In the genomic region with DNA sequence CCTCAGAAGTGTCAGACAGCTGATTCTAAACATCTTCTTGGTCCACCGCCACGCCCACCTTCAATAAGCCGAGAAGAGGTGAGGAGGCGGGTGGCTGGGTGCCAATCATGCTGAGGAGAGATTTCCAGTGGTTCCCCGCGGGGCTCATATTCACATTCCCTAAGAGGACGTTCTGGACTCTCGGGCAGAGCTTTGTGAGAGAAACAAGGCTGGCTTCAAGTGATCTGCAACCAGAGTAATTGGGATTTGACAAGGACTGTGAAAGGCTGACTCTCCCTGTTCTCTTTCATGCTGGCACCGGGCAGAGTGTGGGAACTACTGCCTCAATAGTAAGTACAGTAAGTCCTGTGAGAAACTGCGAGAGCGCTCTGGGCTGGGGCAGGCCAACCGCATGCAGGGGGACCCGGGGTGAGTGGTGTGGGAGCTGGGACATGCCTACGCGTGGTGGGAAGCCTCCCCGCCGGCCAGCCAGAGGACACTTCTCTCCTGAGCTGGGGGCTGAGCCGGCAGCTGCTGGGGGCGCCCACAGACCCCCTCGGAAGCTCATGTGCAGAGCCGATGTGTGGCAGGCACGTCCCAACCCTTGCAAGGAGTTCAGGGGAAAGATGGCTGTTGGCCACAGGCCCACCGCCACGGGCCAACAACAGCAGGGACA, we compare ENCODE assay signal across 13 cellular contexts.
DNase-seq lines count a peak whose midpoint lies in the region; ATAC-seq, FAIRE-seq and TF ChIP-seq lines count a peak whose summit lies in the region.
"Had no signal": no experiment of that assay in that cellular context is flagged by ENCODE, and none has a peak within 500 bp of the region (broad histone marks: within the 10 kb centered on the region; RNA-seq: fewer than 3 reads in every experiment).

No MANE protein-coding gene starts in this region.

- intact Hi-C loops in lower lobe of right lung (cut with DNase I) (no loop called here), OCI-LY7 (cut with micrococcal nuclease; ENCODE audit: unreplicated experiment) (no loop called here)

- ATAC-seq in lower lobe of right lung, result peak in 1 of 2 donors; percentile 53
- peak in 1 of 2 donors; percentile 29 for ATAC-seq in upper lobe of left lung (ENCODE audit: low FRiP score in 2 of 2)
- no peak for ATAC-seq in HG03175 (IDR thresholded peaks at IDR 0.05; ENCODE audit: unreplicated experiment)
- ATAC-seq: A549 had no signal

- H3K79me2 ChIP-seq in OCI-LY7 (ENCODE audit: insufficient read depth, low read depth, low read length), result no peaks in the 10 kb centered on the region

- H3K4me3 ChIP-seq in bronchial epithelial cell (ENCODE audit: low read depth, low read length), result peak overlapping the region; percentile 7
- peak overlapping the region; percentile 36 for H3K4me3 ChIP-seq in lower lobe of right lung
- H3K4me3 ChIP-seq in upper lobe of left lung, result peak overlapping the region in 2 of 4 donors; percentile 10 to 17
- no peak overlapping the region for H3K4me3 ChIP-seq in OCI-LY7 (ENCODE audit: low read depth, low read length, poor library complexity, severe bottlenecking)
- H3K4me3 ChIP-seq: A549 had no signal

- CTCF ChIA-PET in OCI-LY7 (lab: Charles Lee; ENCODE audit: unreplicated experiment), result no interaction called here

- H3K9me2 ChIP-seq in OCI-LY7 (ENCODE audit: insufficient read depth, low read length), result no peaks in the 10 kb centered on the region

- no peak for FAIRE-seq in bronchial epithelial cell (lab: Jason Lieb, UNC)
- FAIRE-seq: A549 had no signal

- H3K27ac ChIP-seq in lower lobe of right lung (no peak overlapping the region), upper lobe of left lung (peak overlapping the region in 1 of 4 donors; percentile 19), OCI-LY7 (ENCODE audit: low read depth, low read length, poor library complexity, severe bottlenecking) (no peak overlapping the region)
- H3K27ac ChIP-seq: KMS-11 had no signal

- DNase-seq in NCI-H510A treated with DMSO at 0.1 percent for 48 hours (lab: John Stamatoyannopoulos, UW) (peak; percentile 38), NCI-H510A (lab: John Stamatoyannopoulos, UW) (no peak), bronchial epithelial cell (ENCODE audit: low read depth) (peak; percentile 18), lower lobe of right lung (peak; percentile 58), upper lobe of left lung (peak; percentile 43 to 76), OCI-LY7 (ENCODE audit: low spot score) (no peak)
- DNase-seq in activated CD4-positive, alpha-beta T cell treated with anti-CD3 and anti-CD28 coated beads for 1 hour, result no peak
- DNase-seq: activated CD4-positive, alpha-beta T cell treated with anti-CD3 and anti-CD28 coated beads, Interleukin-2, amount 50 U/mL, for 1 hour; effector CD4-positive, alpha-beta T cell; NCI-H226 had no signal

- peaks cover 4% of the 10 kb centered on the region; the same call in 1 of the 2 replicates for H4K20me1 ChIP-seq in OCI-LY7 (ENCODE audit: insufficient read depth, low read length)

- POLR2A ChIA-PET in OCI-LY7 (lab: Charles Lee), result interaction anchor here (2.3 kb wide), 1 partner anchor 7 kb away, joined by 6 read pairs; no protein-coding TSS in a partner anchor

- H2AFZ ChIP-seq in OCI-LY7 (ENCODE audit: low read length), result no peak overlapping the region

- TF ChIP-seq POLR2A in upper lobe of left lung (IDR thresholded peaks at IDR 0.05), result no peak

- no peak overlapping the region for H3K4me2 ChIP-seq in OCI-LY7 (ENCODE audit: low read length)
- H3K4me2 ChIP-seq: A549, KMS-11 had no signal

- H3K36me3 ChIP-seq in bronchial epithelial cell (ENCODE audit: control insufficient read depth, insufficient read depth, low read length) (no peaks in the 10 kb centered on the region), lower lobe of right lung (no peaks in the 10 kb centered on the region), upper lobe of left lung (no peaks in the 10 kb centered on the region), OCI-LY7 (ENCODE audit: insufficient read depth, low read length) (no peaks in the 10 kb centered on the region)

- H3K4me1 ChIP-seq in lower lobe of right lung (peaks cover 5% of the 10 kb centered on the region), upper lobe of left lung (peaks cover 0 to 4% (median 1%) of the 10 kb centered on the region in 4 donors), OCI-LY7 (ENCODE audit: insufficient read depth, low read length, poor library complexity, severe bottlenecking) (no peaks in the 10 kb centered on the region)

- BruUV-seq in OCI-LY7 (replicated peaks; lab: Mats Ljungman, UMichigan), result no TSS peak

- WGBS in upper lobe of left lung, 2 donors, result 79 to 82% methylated on average over 22 to 23 of the region's 24 CpGs

- no peak for TF ChIP-seq EP300 in upper lobe of left lung (IDR thresholded peaks at IDR 0.05)

- no peaks in the 10 kb centered on the region for H3K9me3 ChIP-seq in lower lobe of right lung
- H3K9me3 ChIP-seq in upper lobe of left lung, result no peaks in the 10 kb centered on the region
- no peaks in the 10 kb centered on the region for H3K9me3 ChIP-seq in OCI-LY7 (ENCODE audit: low read length)
- H3K9me3 ChIP-seq: A549 had no signal

- TF ChIP-seq CTCF in bronchial epithelial cell (IDR thresholded peaks at IDR 0.05; ENCODE audit: insufficient read depth, low read length, severe bottlenecking) (no peak), lower lobe of right lung (IDR thresholded peaks at IDR 0.05) (no peak), upper lobe of left lung (IDR thresholded peaks at IDR 0.05) (no peak), OCI-LY7 (conservative IDR thresholded peaks at IDR 0.05; ENCODE audit: low read length) (no peak)

- H3K27me3 ChIP-seq in bronchial epithelial cell (ENCODE audit: control insufficient read depth, insufficient read depth, low read length) (no peaks in the 10 kb centered on the region), lower lobe of right lung (ENCODE audit: low read depth) (peaks cover 11% of the 10 kb centered on the region), upper lobe of left lung (no peaks in the 10 kb centered on the region)

Comparison
In these comparisons a context has a peak if more than half of its experiments do, and no peak if none do; other contexts are left out.
1. DNase-seq: peak in NCI-H510A treated with DMSO at 0.1 percent for 48 hours (single experiment), bronchial epithelial cell (single experiment), lower lobe of right lung (single experiment) and upper lobe of left lung (2 of 2); none in NCI-H510A (single experiment), activated CD4-positive, alpha-beta T cell treated with anti-CD3 and anti-CD28 coated beads for 1 hour (single experiment) and OCI-LY7 (single experiment).